ENCODE assay signal across 8 cellular contexts in genomic region chr10:131901181-131901829, GRCh38. TPM values are rescaled to one million over a fixed set of nuclear protein-coding genes. Genes with fewer than 3 reads are reported as not detected.
DNase-seq lines count a peak whose midpoint lies in the region; ATAC-seq, FAIRE-seq and TF ChIP-seq lines count a peak whose summit lies in the region.

No MANE protein-coding gene starts in this region.

- intact Hi-C loops in MCF 10A (cut with micrococcal nuclease) (loop anchor here (5.0 kb wide), 2 partner anchors 46 to 81 kb away; partner anchors contain the start of gene BNIP3), kidney (cut with DNase I) (no loop called here)

- no peaks in the 10 kb centered on the region for H3K36me3 ChIP-seq in kidney (ENCODE audit: control insufficient read depth in 1 of 2, insufficient read depth in 2 of 2, low read length in 2 of 2)

- FAIRE-seq in kidney (lab: Jason Lieb, UNC) = no peak

- peaks cover 7% of the 10 kb centered on the region for H3K36me3 Mint-ChIP-seq in MCF 10A (ENCODE audit: insufficient read depth, unreplicated experiment)

- peak overlapping the region; percentile 84 for H3K4me3 Mint-ChIP-seq in MCF 10A (ENCODE audit: unreplicated experiment)

- H3K27ac Mint-ChIP-seq in MCF 10A (ENCODE audit: low read depth, unreplicated experiment) = peak overlapping the region; percentile 85

- BruUV-seq in MCF 10A (replicated peaks; lab: Mats Ljungman, UMichigan) = no TSS peak

- peak; percentile 25 for ATAC-seq in GM18909 (IDR thresholded peaks at IDR 0.05; ENCODE audit: poor library complexity, unreplicated experiment)
- peak; percentile 25 for ATAC-seq in HG03108 (IDR thresholded peaks at IDR 0.05; ENCODE audit: unreplicated experiment)

- peak overlapping the region; percentile 78 to 82 for H3K27ac ChIP-seq in kidney (ENCODE audit: low read depth in 2 of 2, low read length in 2 of 2)

- no peaks in the 10 kb centered on the region for H3K9me3 Mint-ChIP-seq in MCF 10A (ENCODE audit: unreplicated experiment)

- CTCF ChIA-PET in MCF 10A (lab: Yijun Ruan, JAX) = interaction anchor here (0.9 to 1.8 kb wide), 2 partner anchors 16 to 121 kb away, joined by 4 to 5 read pairs; no protein-coding TSS in a partner anchor

- TF ChIP-seq CTCF in MCF 10A (IDR thresholded peaks at IDR 0.05; ENCODE audit: unreplicated experiment) (no peak), kidney (IDR thresholded peaks at IDR 0.05; ENCODE audit: borderline replicate concordance, extremely low read depth, insufficient read depth) (no peak)

- peaks cover 24% of the 10 kb centered on the region for H3K4me1 Mint-ChIP-seq in MCF 10A (ENCODE audit: insufficient read depth, unreplicated experiment)

- H3K27me3 Mint-ChIP-seq in MCF 10A (ENCODE audit: insufficient read depth, unreplicated experiment) = peaks cover 18% of the 10 kb centered on the region

- no peaks in the 10 kb centered on the region for H3K9me3 ChIP-seq in kidney (ENCODE audit: control insufficient read depth in 1 of 2, low read length in 2 of 2)

- H3K4me1 ChIP-seq in kidney (ENCODE audit: control insufficient read depth in 1 of 2, insufficient read depth in 1 of 2, low read depth in 1 of 2, low read length in 2 of 2) = peaks cover 21 to 26% of the 10 kb centered on the region in 2 donors

- DNase-seq in AG08395 (ENCODE audit: low spot score) = peak; percentile 40
- peak in 4 of 5 donors; percentile 26 to 55 (median 40) for DNase-seq in T-helper 1 cell
- peak; percentile 23 for DNase-seq in MCF 10A (ENCODE audit: unreplicated experiment)
- peak; percentile 89 for DNase-seq in kidney
- peak; percentile 54 for DNase-seq in stimulated activated CD4-positive, alpha-beta T cell treated with anti-CD3 and anti-CD28 coated beads, Interleukin-4, amount 100 ng/mL, for 1 hour
- no peak for DNase-seq in SW 1271 (lab: John Stamatoyannopoulos, UW)

- peak overlapping the region; percentile 75 to 77 for H3K9ac ChIP-seq in kidney (ENCODE audit: low read length in 2 of 2)

- POLR2A ChIA-PET in MCF 10A (lab: Yijun Ruan, JAX) = interaction anchor here (0.6 to 3.6 kb wide), 10 partner anchors 11 to 122 kb away, joined by 3 to 20 read pairs (median 4); partner anchors contain the start of gene BNIP3

- H3K4me3 ChIP-seq in kidney (ENCODE audit: low read length in 2 of 2) = peak overlapping the region; percentile 66 to 75

RNA-seq across cellular contexts. Expression of gene PPP2R2D, which starts 0.5 kb away (rescaled TPM):
- total RNA-seq in MCF 10A (2022) (34.9 and 35.5 TPM in 2 replicates), kidney (28.3 TPM)
- 34.8 TPM for polyA plus RNA-seq in kidney (ENCODE audit: insufficient read depth, low read depth, low replicate concordance)

Comparison
In these comparisons a context has a peak if more than half of its experiments do, and no peak if none do; other contexts are left out.
1. DNase-seq: peak in AG08395 (single experiment), T-helper 1 cell (4 of 5), MCF 10A (single experiment), kidney (single experiment) and stimulated activated CD4-positive, alpha-beta T cell treated with anti-CD3 and anti-CD28 coated beads, Interleukin-4, amount 100 ng/mL, for 1 hour (single experiment); none in SW 1271 (0 of 2).